In the genomic region with DNA sequence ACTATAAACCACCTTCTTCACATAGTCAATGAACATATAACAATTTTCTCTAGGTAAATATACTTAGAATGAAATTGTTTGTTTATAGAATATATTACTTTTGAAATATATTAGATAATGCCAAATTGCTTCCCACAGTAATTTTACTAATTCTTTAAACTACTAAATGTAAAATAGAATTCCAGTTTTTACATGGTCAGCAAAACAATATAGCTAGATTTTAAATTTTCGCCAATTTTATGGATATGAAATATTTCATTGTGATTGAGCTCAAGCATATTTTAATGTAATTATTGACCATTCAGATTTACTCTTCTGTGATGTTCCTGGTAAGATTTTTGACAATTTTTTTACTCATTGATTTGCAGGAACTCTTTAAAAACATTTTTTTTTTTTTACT, we compare ENCODE assay signal across 32 cellular contexts.
"Had no signal": no experiment of that assay in that cellular context is flagged by ENCODE, and none has a peak within 500 bp of the region (broad histone marks: within the 10 kb centered on the region; RNA-seq: fewer than 3 reads in every experiment).

No MANE protein-coding gene starts in this region.

- H3K36me3 ChIP-seq: neutrophil, spleen, suprapubic skin, tibial artery, transverse colon, upper lobe of right lung, uterus had no signal

- H3K4me1 Mint-ChIP-seq: stimulated activated memory B cell treated with anti-CD40 and anti-IgM and Interleukin-4, amounts not matched to agents 10 μg/mL and 1 μg/mL and 100 μg/mL, for 72 hours; stimulated activated naive CD8-positive, alpha-beta T cell treated with anti-CD3 and anti-CD28 coated beads, Interleukin-15, amount 100 ng/mL, for 72 hours had no signal

- DNase-seq: naive thymus-derived CD8-positive, alpha-beta T cell; nephron progenitor cell; nucleus accumbens; posterior cingulate gyrus; psoas muscle; right cardiac atrium; spleen; stimulated activated CD4-positive, alpha-beta T cell treated with anti-CD3 and anti-CD28 coated beads, Interleukin-12 subunit alpha, Interleukin-12 subunit beta, amount 100 ng/mL, for 4 hours; stimulated activated CD4-positive, alpha-beta T cell treated with anti-CD3 and anti-CD28 coated beads, Interleukin-1b, Interleukin-23, amount 100 ng/mL, for 48 hours; stimulated activated CD4-positive, alpha-beta T cell treated with anti-CD3 and anti-CD28 coated beads, Interleukin-4, amount 100 ng/mL, for 1 hour; stimulated activated CD4-positive, alpha-beta T cell treated with anti-CD3 and anti-CD28 coated beads, Interleukin-4, amount 100 ng/mL, for 4 hours; stimulated activated CD8-positive, alpha-beta memory T cell treated with anti-CD3 and anti-CD28 coated beads, Interleukin-4, amount 100 ng/mL, for 48 hours; stimulated activated naive CD4-positive, alpha-beta T cell; stimulated activated naive CD8-positive, alpha-beta T cell treated with anti-CD3 and anti-CD28 coated beads, Interleukin-15, amount 100 ng/mL, for 72 hours; stimulated activated naive CD8-positive, alpha-beta T cell treated with anti-CD3 and anti-CD28 coated beads, Interleukin-15, Interleukin-2, amounts not matched to agents 100 U/mL and 50 U/mL, for 24 hours; substantia nigra; testis; tibial artery; transverse colon; upper lobe of right lung; uterus had no signal

- H2AFZ ChIP-seq: parathyroid adenoma had no signal

- ATAC-seq: naive thymus-derived CD8-positive, alpha-beta T cell; natural killer cell treated with Interleukin-12 subunit alpha and Interleukin-12 subunit beta and Interleukin-15 and Interleukin-18, amount 100 ng/mL, for 72 hours; psoas muscle; right cardiac atrium; sciatic nerve; stimulated activated memory B cell treated with anti-CD40 and anti-IgM and Interleukin-4, amounts not matched to agents 10 μg/mL and 1 μg/mL and 100 μg/mL, for 72 hours; stimulated activated naive CD8-positive, alpha-beta T cell treated with anti-CD3 and anti-CD28 coated beads, Interleukin-15, amount 100 ng/mL, for 72 hours; stimulated activated naive CD8-positive, alpha-beta T cell treated with anti-CD3 and anti-CD28 coated beads, Interleukin-15, Interleukin-2, amounts not matched to agents 100 U/mL and 50 U/mL, for 24 hours; upper lobe of right lung had no signal

- H3K27me3 ChIP-seq: neutrophil, spleen, suprapubic skin, testis, tibial artery, transverse colon, upper lobe of right lung, uterus had no signal

- H3K9ac ChIP-seq: parathyroid adenoma had no signal

- H3K9me3 Mint-ChIP-seq: natural killer cell treated with Interleukin-12 subunit alpha and Interleukin-12 subunit beta and Interleukin-15 and Interleukin-18, amount 100 ng/mL, for 72 hours; nephron progenitor cell; stimulated activated memory B cell treated with anti-CD40 and anti-IgM and Interleukin-4, amounts not matched to agents 10 μg/mL and 1 μg/mL and 100 μg/mL, for 72 hours; stimulated activated naive CD8-positive, alpha-beta T cell treated with anti-CD3 and anti-CD28 coated beads, Interleukin-15, amount 100 ng/mL, for 72 hours had no signal

- H3K4me3 Mint-ChIP-seq: naive thymus-derived CD8-positive, alpha-beta T cell; natural killer cell treated with Interleukin-12 subunit alpha and Interleukin-12 subunit beta and Interleukin-15 and Interleukin-18, amount 100 ng/mL, for 72 hours; nephron progenitor cell; neural crest cell; stimulated activated memory B cell treated with anti-CD40 and anti-IgM and Interleukin-4, amounts not matched to agents 10 μg/mL and 1 μg/mL and 100 μg/mL, for 72 hours; stimulated activated naive CD8-positive, alpha-beta T cell treated with anti-CD3 and anti-CD28 coated beads, Interleukin-15, amount 100 ng/mL, for 72 hours; type B pancreatic cell had no signal

- H3K27ac ChIP-seq: neutrophil, parathyroid adenoma, psoas muscle, skin epidermis, spleen, suprapubic skin, testis, tibial artery, transverse colon, upper lobe of right lung, uterus had no signal

- H3K4me2 ChIP-seq: smooth muscle cell had no signal

- H3K4me1 ChIP-seq: parathyroid adenoma, psoas muscle, spleen, suprapubic skin, testis, tibial artery, transverse colon, upper lobe of right lung, uterus had no signal

- H3K4me3 ChIP-seq: psoas muscle, skin epidermis, smooth muscle cell, spleen, suprapubic skin, testis, tibial artery, transverse colon, upper lobe of right lung, uterus had no signal

- H3K36me3 Mint-ChIP-seq: naive thymus-derived CD8-positive, alpha-beta T cell; natural killer cell treated with Interleukin-12 subunit alpha and Interleukin-12 subunit beta and Interleukin-15 and Interleukin-18, amount 100 ng/mL, for 72 hours; stimulated activated memory B cell treated with anti-CD40 and anti-IgM and Interleukin-4, amounts not matched to agents 10 μg/mL and 1 μg/mL and 100 μg/mL, for 72 hours had no signal

- H3K27me3 Mint-ChIP-seq: naive thymus-derived CD8-positive, alpha-beta T cell; natural killer cell treated with Interleukin-12 subunit alpha and Interleukin-12 subunit beta and Interleukin-15 and Interleukin-18, amount 100 ng/mL, for 72 hours; progenitor cell of endocrine pancreas; stimulated activated memory B cell treated with anti-CD40 and anti-IgM and Interleukin-4, amounts not matched to agents 10 μg/mL and 1 μg/mL and 100 μg/mL, for 72 hours; stimulated activated naive CD8-positive, alpha-beta T cell treated with anti-CD3 and anti-CD28 coated beads, Interleukin-15, amount 100 ng/mL, for 72 hours; type B pancreatic cell had no signal

- H3K27ac Mint-ChIP-seq: natural killer cell treated with Interleukin-12 subunit alpha and Interleukin-12 subunit beta and Interleukin-15 and Interleukin-18, amount 100 ng/mL, for 72 hours; nephron progenitor cell; progenitor cell of endocrine pancreas; stimulated activated memory B cell treated with anti-CD40 and anti-IgM and Interleukin-4, amounts not matched to agents 10 μg/mL and 1 μg/mL and 100 μg/mL, for 72 hours; stimulated activated naive CD8-positive, alpha-beta T cell treated with anti-CD3 and anti-CD28 coated beads, Interleukin-15, amount 100 ng/mL, for 72 hours; type B pancreatic cell had no signal

- H3K9me3 ChIP-seq: neutrophil, psoas muscle, spleen, suprapubic skin, testis, tibial artery, transverse colon, upper lobe of right lung, uterus had no signal
